In the genomic region with DNA sequence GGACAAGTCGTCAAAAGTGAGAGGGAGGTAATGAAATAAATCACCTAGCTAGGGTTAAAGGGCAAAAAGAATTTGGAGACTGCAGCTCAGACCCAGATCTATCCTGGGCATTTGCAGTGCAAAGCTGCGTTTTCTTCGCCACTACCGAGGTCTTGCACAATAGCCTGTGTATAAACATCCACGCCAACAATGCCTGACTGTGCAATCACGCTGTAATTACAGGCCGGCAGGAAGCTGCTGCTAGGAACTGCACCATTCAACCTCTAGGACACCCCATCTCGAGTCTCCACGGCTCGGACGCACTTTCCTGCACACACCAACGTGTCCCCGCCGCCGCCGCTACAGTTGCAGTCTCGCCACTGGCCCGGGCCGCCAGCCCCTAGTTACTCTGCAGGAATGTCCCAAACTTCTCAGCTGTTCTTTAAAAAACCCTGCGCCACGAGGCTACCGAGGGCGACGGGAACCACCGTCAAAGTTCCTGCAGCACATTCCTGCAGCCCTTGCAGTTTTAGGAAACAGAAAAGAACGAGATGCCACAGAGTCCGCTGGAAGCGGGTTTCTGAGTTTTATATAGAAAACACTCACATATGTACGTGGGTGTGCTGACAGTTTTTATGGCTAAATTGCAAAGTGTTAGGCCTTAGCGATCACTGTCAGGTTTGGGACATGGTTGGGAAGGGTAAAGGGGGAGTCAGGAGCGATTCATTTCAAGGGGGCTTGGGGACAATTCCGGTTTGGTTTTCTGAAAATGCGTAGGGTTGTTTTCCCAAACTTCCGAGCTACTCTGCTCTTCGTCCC, we compare ENCODE assay signal across 8 cellular contexts.
DNase-seq lines count a peak whose midpoint lies in the region; ATAC-seq and TF ChIP-seq lines count a peak whose summit lies in the region.

No MANE protein-coding gene starts in this region.

- intact Hi-C loops in cardiac septum (cut with DNase I) = loop anchor here (1.0 to 5.0 kb wide), 4 partner anchors 26 to 74 kb away; a partner anchor contains a TSS

- peak overlapping the region; percentile 100 for H3K27ac ChIP-seq in parathyroid adenoma

- H3K36me3 ChIP-seq in adipocyte (ENCODE audit: control insufficient read depth, insufficient read depth, low read length, severe bottlenecking) = no peaks in the 10 kb centered on the region
- no peaks in the 10 kb centered on the region for H3K36me3 ChIP-seq in parathyroid adenoma (ENCODE audit: control insufficient read depth, insufficient read depth, low read length)

- DNase-seq in GM03348 (ENCODE audit: low spot score) (peak; percentile 84), HS-27A (ENCODE audit: low read depth) (peak; percentile 38), adipocyte (ENCODE audit: low read depth) (peak; percentile 96), cardiac septum (ENCODE audit: low spot score) (peak; percentile 90), cortex of kidney (lab: John Stamatoyannopoulos, UW) (no peak)

- H3K4me1 ChIP-seq in adipocyte (ENCODE audit: control insufficient read depth, insufficient read depth, low read length) (peaks cover 64% of the 10 kb centered on the region), parathyroid adenoma (peaks cover 61% of the 10 kb centered on the region)

- H3K4me2 ChIP-seq in parathyroid adenoma (ENCODE audit: low read length) = peak overlapping the region; percentile 93

- peak overlapping the region; percentile 44 for H2AFZ ChIP-seq in parathyroid adenoma

- peaks cover 21% of the 10 kb centered on the region for H3K79me2 ChIP-seq in parathyroid adenoma

- H3K9ac ChIP-seq in adipocyte (ENCODE audit: low read length) (peak overlapping the region; percentile 96), parathyroid adenoma (peak overlapping the region; percentile 88)

- TF ChIP-seq CTCF in parathyroid adenoma (IDR thresholded peaks at IDR 0.05) = peak; percentile 9

- ATAC-seq in SK-N-SH treated with all-trans-retinoic acid at 6 μM for 48 hours (peak; percentile 72), GM18868 (IDR thresholded peaks at IDR 0.05; ENCODE audit: unreplicated experiment) (no peak)

- no peaks in the 10 kb centered on the region for H3K27me3 ChIP-seq in adipocyte (replicated peaks; ENCODE audit: control insufficient read depth, insufficient read depth, low read length)
- H3K27me3 ChIP-seq in parathyroid adenoma (ENCODE audit: control insufficient read depth, insufficient read depth, low read length) = no peaks in the 10 kb centered on the region

- H3K9me3 ChIP-seq in adipocyte (ENCODE audit: control insufficient read depth, low read length) (no peaks in the 10 kb centered on the region), parathyroid adenoma (ENCODE audit: control insufficient read depth, low read length) (no peaks in the 10 kb centered on the region)

- H3K4me3 ChIP-seq in adipocyte (ENCODE audit: low read length) (peak overlapping the region; percentile 86), parathyroid adenoma (ENCODE audit: low read depth, low read length) (peak overlapping the region; percentile 70)

TF ChIP-seq in SK-N-SH treated with all-trans-retinoic acid at 6 μM for 48 hours, 23 proteins besides CTCF, POLR2A, EP300 and RAD21:
- TF ChIP-seq, protein P1, sequence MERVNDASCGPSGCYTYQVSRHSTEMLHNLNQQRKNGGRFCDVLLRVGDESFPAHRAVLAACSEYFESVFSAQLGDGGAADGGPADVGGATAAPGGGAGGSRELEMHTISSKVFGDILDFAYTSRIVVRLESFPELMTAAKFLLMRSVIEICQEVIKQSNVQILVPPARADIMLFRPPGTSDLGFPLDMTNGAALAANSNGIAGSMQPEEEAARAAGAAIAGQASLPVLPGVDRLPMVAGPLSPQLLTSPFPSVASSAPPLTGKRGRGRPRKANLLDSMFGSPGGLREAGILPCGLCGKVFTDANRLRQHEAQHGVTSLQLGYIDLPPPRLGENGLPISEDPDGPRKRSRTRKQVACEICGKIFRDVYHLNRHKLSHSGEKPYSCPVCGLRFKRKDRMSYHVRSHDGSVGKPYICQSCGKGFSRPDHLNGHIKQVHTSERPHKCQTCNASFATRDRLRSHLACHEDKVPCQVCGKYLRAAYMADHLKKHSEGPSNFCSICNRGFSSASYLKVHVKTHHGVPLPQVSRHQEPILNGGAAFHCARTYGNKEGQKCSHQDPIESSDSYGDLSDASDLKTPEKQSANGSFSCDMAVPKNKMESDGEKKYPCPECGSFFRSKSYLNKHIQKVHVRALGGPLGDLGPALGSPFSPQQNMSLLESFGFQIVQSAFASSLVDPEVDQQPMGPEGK (CRISPR knock-in tag; IDR thresholded peaks at IDR 0.05; ENCODE audit: borderline replicate concordance) = no peak
- TF ChIP-seq, protein P2, sequence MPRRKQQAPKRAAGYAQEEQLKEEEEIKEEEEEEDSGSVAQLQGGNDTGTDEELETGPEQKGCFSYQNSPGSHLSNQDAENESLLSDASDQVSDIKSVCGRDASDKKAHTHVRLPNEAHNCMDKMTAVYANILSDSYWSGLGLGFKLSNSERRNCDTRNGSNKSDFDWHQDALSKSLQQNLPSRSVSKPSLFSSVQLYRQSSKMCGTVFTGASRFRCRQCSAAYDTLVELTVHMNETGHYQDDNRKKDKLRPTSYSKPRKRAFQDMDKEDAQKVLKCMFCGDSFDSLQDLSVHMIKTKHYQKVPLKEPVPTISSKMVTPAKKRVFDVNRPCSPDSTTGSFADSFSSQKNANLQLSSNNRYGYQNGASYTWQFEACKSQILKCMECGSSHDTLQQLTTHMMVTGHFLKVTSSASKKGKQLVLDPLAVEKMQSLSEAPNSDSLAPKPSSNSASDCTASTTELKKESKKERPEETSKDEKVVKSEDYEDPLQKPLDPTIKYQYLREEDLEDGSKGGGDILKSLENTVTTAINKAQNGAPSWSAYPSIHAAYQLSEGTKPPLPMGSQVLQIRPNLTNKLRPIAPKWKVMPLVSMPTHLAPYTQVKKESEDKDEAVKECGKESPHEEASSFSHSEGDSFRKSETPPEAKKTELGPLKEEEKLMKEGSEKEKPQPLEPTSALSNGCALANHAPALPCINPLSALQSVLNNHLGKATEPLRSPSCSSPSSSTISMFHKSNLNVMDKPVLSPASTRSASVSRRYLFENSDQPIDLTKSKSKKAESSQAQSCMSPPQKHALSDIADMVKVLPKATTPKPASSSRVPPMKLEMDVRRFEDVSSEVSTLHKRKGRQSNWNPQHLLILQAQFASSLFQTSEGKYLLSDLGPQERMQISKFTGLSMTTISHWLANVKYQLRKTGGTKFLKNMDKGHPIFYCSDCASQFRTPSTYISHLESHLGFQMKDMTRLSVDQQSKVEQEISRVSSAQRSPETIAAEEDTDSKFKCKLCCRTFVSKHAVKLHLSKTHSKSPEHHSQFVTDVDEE (CRISPR knock-in tag; IDR thresholded peaks at IDR 0.05) = 0 out of 2 replicates have a peak, but pooled peaks have one; percentile 7
- TF ChIP-seq, protein P3, sequence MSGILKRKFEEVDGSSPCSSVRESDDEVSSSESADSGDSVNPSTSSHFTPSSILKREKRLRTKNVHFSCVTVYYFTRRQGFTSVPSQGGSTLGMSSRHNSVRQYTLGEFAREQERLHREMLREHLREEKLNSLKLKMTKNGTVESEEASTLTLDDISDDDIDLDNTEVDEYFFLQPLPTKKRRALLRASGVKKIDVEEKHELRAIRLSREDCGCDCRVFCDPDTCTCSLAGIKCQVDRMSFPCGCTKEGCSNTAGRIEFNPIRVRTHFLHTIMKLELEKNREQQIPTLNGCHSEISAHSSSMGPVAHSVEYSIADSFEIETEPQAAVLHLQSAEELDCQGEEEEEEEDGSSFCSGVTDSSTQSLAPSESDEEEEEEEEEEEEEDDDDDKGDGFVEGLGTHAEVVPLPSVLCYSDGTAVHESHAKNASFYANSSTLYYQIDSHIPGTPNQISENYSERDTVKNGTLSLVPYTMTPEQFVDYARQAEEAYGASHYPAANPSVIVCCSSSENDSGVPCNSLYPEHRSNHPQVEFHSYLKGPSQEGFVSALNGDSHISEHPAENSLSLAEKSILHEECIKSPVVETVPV (CRISPR knock-in tag; IDR thresholded peaks at IDR 0.05) = no peak
- TF ChIP-seq, protein P4, sequence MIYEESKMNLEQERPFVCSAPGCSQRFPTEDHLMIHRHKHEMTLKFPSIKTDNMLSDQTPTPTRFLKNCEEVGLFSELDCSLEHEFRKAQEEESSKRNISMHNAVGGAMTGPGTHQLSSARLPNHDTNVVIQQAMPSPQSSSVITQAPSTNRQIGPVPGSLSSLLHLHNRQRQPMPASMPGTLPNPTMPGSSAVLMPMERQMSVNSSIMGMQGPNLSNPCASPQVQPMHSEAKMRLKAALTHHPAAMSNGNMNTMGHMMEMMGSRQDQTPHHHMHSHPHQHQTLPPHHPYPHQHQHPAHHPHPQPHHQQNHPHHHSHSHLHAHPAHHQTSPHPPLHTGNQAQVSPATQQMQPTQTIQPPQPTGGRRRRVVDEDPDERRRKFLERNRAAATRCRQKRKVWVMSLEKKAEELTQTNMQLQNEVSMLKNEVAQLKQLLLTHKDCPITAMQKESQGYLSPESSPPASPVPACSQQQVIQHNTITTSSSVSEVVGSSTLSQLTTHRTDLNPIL (CRISPR knock-in tag; IDR thresholded peaks at IDR 0.05; ENCODE audit: low read depth) = no peak
- peak; percentile 4; the same call in 1 of the 2 replicates for TF ChIP-seq ISL1 (CRISPR knock-in tag; IDR thresholded peaks at IDR 0.05)
